ENCODE assay signal across 9 cellular contexts in genomic region chrX:19514791-19515614, GRCh38. TPM values are rescaled to one million over a fixed set of nuclear protein-coding genes. Genes with fewer than 3 reads are reported as not detected.
A peak's percentile ranks its signal among the peaks of the same experiment; 100 is the strongest.
DNase-seq lines count a peak whose midpoint lies in the region; ATAC-seq and FAIRE-seq lines count a peak whose summit lies in the region.
"Had no signal": no experiment of that assay in that cellular context is flagged by ENCODE, and none has a peak within 500 bp of the region (broad histone marks: within the 10 kb centered on the region; RNA-seq: fewer than 3 reads in every experiment).

Gene MAP3K15 (minus strand): TSS chrX:19515508. CDS start chrX:19515261, 247 bp downstream.

- no peak within 1 kb of the TSS for H3K27ac ChIP-seq in SJCRH30

- intact Hi-C loops in dendritic cell treated with granulocyte-macrophage colony-stimulating factor and Interleukin-4, amounts not matched to agents 40 ng/mL and 50 ng/mL, for 4 days (cut with micrococcal nuclease) = loop anchor here (5.0 kb wide), 1 partner anchor 143 kb away; no protein-coding TSS in a partner anchor

- H3K9me3 ChIP-seq in SJCRH30 (replicated peaks) = no peaks in the 10 kb centered on the region

- H3K9me3 Mint-ChIP-seq in dendritic cell treated with granulocyte-macrophage colony-stimulating factor and Interleukin-4, amounts not matched to agents 40 ng/mL and 50 ng/mL, for 4 days = no peaks in the 10 kb centered on the region

- H3K4me1 ChIP-seq in SJCRH30 = no peaks in the 10 kb centered on the region

- no peaks in the 10 kb centered on the region for H3K27me3 ChIP-seq in SJCRH30

- peaks cover 39% of the 10 kb centered on the region for H3K27me3 Mint-ChIP-seq in dendritic cell treated with granulocyte-macrophage colony-stimulating factor and Interleukin-4, amounts not matched to agents 40 ng/mL and 50 ng/mL, for 4 days

- no peaks in the 10 kb centered on the region for H3K36me3 ChIP-seq in SJCRH30

- no peak for FAIRE-seq in GM18507 (lab: Jason Lieb, UNC)
- FAIRE-seq: keratinocyte had no signal

- DNase-seq in AG20443 (ENCODE audit: low spot score) = peak; percentile 39
- peak; percentile 12 for DNase-seq in GM18507 (ENCODE audit: extremely low spot score, insufficient read length, low read depth)
- DNase-seq in SJCRH30 = peak; percentile 62 to 64
- DNase-seq in myocyte (ENCODE audit: low read depth) = peak; percentile 23

- peak within 1 kb of the TSS; percentile 53 for H3K4me3 ChIP-seq in SJCRH30

- H3K4me1 Mint-ChIP-seq in dendritic cell treated with granulocyte-macrophage colony-stimulating factor and Interleukin-4, amounts not matched to agents 40 ng/mL and 50 ng/mL, for 4 days (ENCODE audit: low read depth) = no peaks in the 10 kb centered on the region

- ATAC-seq in GM21723 (IDR thresholded peaks at IDR 0.05; ENCODE audit: unreplicated experiment) = no peak
- no peak for ATAC-seq in HG03460 (IDR thresholded peaks at IDR 0.05; ENCODE audit: unreplicated experiment)
- ATAC-seq in HG03378 (IDR thresholded peaks at IDR 0.05; ENCODE audit: unreplicated experiment) = no peak

- H3K27ac Mint-ChIP-seq in dendritic cell treated with granulocyte-macrophage colony-stimulating factor and Interleukin-4, amounts not matched to agents 40 ng/mL and 50 ng/mL, for 4 days = no peak within 1 kb of the TSS

- H3K4me3 Mint-ChIP-seq in dendritic cell treated with granulocyte-macrophage colony-stimulating factor and Interleukin-4, amounts not matched to agents 40 ng/mL and 50 ng/mL, for 4 days = peak within 1 kb of the TSS; percentile 72

- no peaks in the 10 kb centered on the region for H3K36me3 Mint-ChIP-seq in dendritic cell treated with granulocyte-macrophage colony-stimulating factor and Interleukin-4, amounts not matched to agents 40 ng/mL and 50 ng/mL, for 4 days (ENCODE audit: low read depth)

RNA-seq across cellular contexts. Expression of gene MAP3K15, which starts in this region (rescaled TPM):
- total RNA-seq in SJCRH30 (2014; rRNA removed; shearing (Covaris generic)) = 0.38 and 0.51 TPM in 2 replicates
- not detected in 2 replicates for total RNA-seq in myocyte
- 0.06 TPM for polyA plus RNA-seq in myocyte (2012)

Comparison
In these comparisons a context has a peak if more than half of its experiments do, and no peak if none do; other contexts are left out.
1. Peak in DNase-seq and H3K4me3 ChIP-seq in SJCRH30; RNA of the gene not detected or under 1 TPM.
2. Peak in DNase-seq in myocyte; RNA of the gene not detected or under 1 TPM.
3. DNase-seq: peak in every context shown above with its lines; median percentile 63 in SJCRH30; 39 in AG20443; 23 in myocyte; 12 in GM18507.